ENCODE assay signal across 13 cellular contexts in genomic region chr21:44929242-44929798, GRCh38. TPM values are rescaled to one million over a fixed set of nuclear protein-coding genes. Genes with fewer than 3 reads are reported as not detected.
DNase-seq lines count a peak whose midpoint lies in the region; ATAC-seq and TF ChIP-seq lines count a peak whose summit lies in the region.
"Had no signal": no experiment of that assay in that cellular context is flagged by ENCODE, and none has a peak within 500 bp of the region (broad histone marks: within the 10 kb centered on the region; RNA-seq: fewer than 3 reads in every experiment).

No MANE protein-coding gene starts in this region.

- H3K9me3 Mint-ChIP-seq in MCF 10A (ENCODE audit: unreplicated experiment): no peaks in the 10 kb centered on the region
- H3K9me3 Mint-ChIP-seq in type B pancreatic cell: no peaks in the 10 kb centered on the region

- 94% methylated on average over 6 of the region's 6 CpGs for WGBS in mammary epithelial cell (ENCODE audit: low coverage, missing lambda C conversion rate)
- 77 to 97% methylated on average over 5 to 6 of the region's 6 CpGs for WGBS in testis, 2 donors

- H3K27me3 Mint-ChIP-seq in MCF 10A (ENCODE audit: insufficient read depth, unreplicated experiment): no peaks in the 10 kb centered on the region
- H3K27me3 Mint-ChIP-seq in type B pancreatic cell: peaks cover 81% of the 10 kb centered on the region

- H3K36me3 ChIP-seq in mammary epithelial cell (ENCODE audit: insufficient read depth, low read length): no peaks in the 10 kb centered on the region
- no peaks in the 10 kb centered on the region for H3K36me3 ChIP-seq in SJCRH30
- no peaks in the 10 kb centered on the region for H3K36me3 ChIP-seq in testis (ENCODE audit: low read depth, missing control alignments)
- H3K36me3 ChIP-seq: BE2C, upper lobe of left lung had no signal

- peaks cover 60% of the 10 kb centered on the region for H3K4me1 Mint-ChIP-seq in MCF 10A (ENCODE audit: insufficient read depth, unreplicated experiment)
- peaks cover 3% of the 10 kb centered on the region for H3K4me1 Mint-ChIP-seq in type B pancreatic cell (ENCODE audit: unreplicated experiment)

- peak overlapping the region; percentile 60 for H3K4me3 Mint-ChIP-seq in MCF 10A (ENCODE audit: unreplicated experiment)
- H3K4me3 Mint-ChIP-seq in type B pancreatic cell: no peak overlapping the region

- dilution Hi-C loops in mammary epithelial cell (cut with HindIII; ENCODE audit: low sequenced_read_pairs): no loop called here

- peaks cover 7% of the 10 kb centered on the region for H3K36me3 Mint-ChIP-seq in MCF 10A (ENCODE audit: insufficient read depth, unreplicated experiment)
- no peaks in the 10 kb centered on the region for H3K36me3 Mint-ChIP-seq in type B pancreatic cell

- BruUV-seq in MCF 10A (replicated peaks; lab: Mats Ljungman, UMichigan): no TSS peak
- no TSS peak for BruUV-seq in mammary epithelial cell (replicated peaks; lab: Mats Ljungman, UMichigan)

- POLR2A ChIA-PET in MCF 10A (lab: Yijun Ruan, JAX): interaction anchor here (0.6 to 1.9 kb wide), 11 partner anchors 11 to 440 kb away, joined by 3 to 6 read pairs (median 4); partner anchors contain the start of genes PTTG1IP, SLX9 and UBE2G2

- H3K9me3 ChIP-seq in mammary epithelial cell (replicated peaks; ENCODE audit: insufficient read depth, low read length) (no peaks in the 10 kb centered on the region), SJCRH30 (replicated peaks) (no peaks in the 10 kb centered on the region), testis (no peaks in the 10 kb centered on the region)
- H3K9me3 ChIP-seq: BE2C had no signal

- H3K9ac ChIP-seq in mammary epithelial cell (ENCODE audit: insufficient read depth, low read length): no peak overlapping the region

- peaks cover 52% of the 10 kb centered on the region for H3K4me1 ChIP-seq in mammary epithelial cell (ENCODE audit: insufficient read depth, low read length)
- peaks cover 53% of the 10 kb centered on the region for H3K4me1 ChIP-seq in SJCRH30
- H3K4me1 ChIP-seq in testis: peaks cover 23% of the 10 kb centered on the region
- H3K4me1 ChIP-seq: BE2C had no signal

- H3K27ac Mint-ChIP-seq in MCF 10A (ENCODE audit: low read depth, unreplicated experiment) (no peak overlapping the region), type B pancreatic cell (peak overlapping the region; percentile 28)

- in situ Hi-C loops in mammary epithelial cell (cut with MboI; ENCODE audit: low sequenced_read_pairs in 2 of 2): no loop called here

- ATAC-seq in left lobe of liver (no peak), HG02852 (IDR thresholded peaks at IDR 0.05; ENCODE audit: unreplicated experiment) (no peak)

- H4K20me1 ChIP-seq in mammary epithelial cell (ENCODE audit: insufficient read depth, low read length): no peaks in the 10 kb centered on the region

- TF ChIP-seq POLR2A in testis (IDR thresholded peaks at IDR 0.05): no peak

- TF ChIP-seq CTCF in MCF 10A (IDR thresholded peaks at IDR 0.05; ENCODE audit: unreplicated experiment): no peak
- TF ChIP-seq CTCF in mammary epithelial cell (conservative IDR thresholded peaks at IDR 0.05 in 1 of 2, IDR thresholded peaks at IDR 0.05 in 1 of 2; ENCODE audit: extremely low read depth in 1 of 2, insufficient read depth in 1 of 2, low read depth in 1 of 2, low read length in 2 of 2): no peak
- TF ChIP-seq CTCF in fibroblast of pulmonary artery (IDR thresholded peaks at IDR 0.05; ENCODE audit: low read length, missing control alignments): no peak
- no peak for TF ChIP-seq CTCF in type B pancreatic cell (conservative IDR thresholded peaks at IDR 0.05)
- no peak for TF ChIP-seq CTCF in testis (IDR thresholded peaks at IDR 0.05)

- no peak for DNase-seq in MCF 10A (ENCODE audit: unreplicated experiment)
- no peak for DNase-seq in mammary epithelial cell
- peak in 1 of 2 experiments; percentile 44 for DNase-seq in SJCRH30
- DNase-seq in fibroblast of pulmonary artery (ENCODE audit: low read depth): peak; percentile 6
- DNase-seq in type B pancreatic cell (ENCODE audit: extremely low spot score, unreplicated experiment): no peak
- DNase-seq in left lobe of liver (ENCODE audit: low spot score): no peak
- no peak for DNase-seq in testis
- DNase-seq: activated CD4-positive, alpha-beta T cell treated with anti-CD3 and anti-CD28 coated beads for 4 hours; BE2C; hypothalamus; retina; upper lobe of left lung had no signal

- H3K27me3 ChIP-seq in mammary epithelial cell (ENCODE audit: insufficient read depth, low read length): no peaks in the 10 kb centered on the region
- no peaks in the 10 kb centered on the region for H3K27me3 ChIP-seq in SJCRH30
- H3K27me3 ChIP-seq in testis: no peaks in the 10 kb centered on the region

- H3K4me3 ChIP-seq in mammary epithelial cell (replicated peaks in 1 of 3; ENCODE audit: insufficient read depth in 1 of 3, low read depth in 2 of 3, low read length in 3 of 3): no peak overlapping the region
- no peak overlapping the region for H3K4me3 ChIP-seq in SJCRH30
- no peak overlapping the region for H3K4me3 ChIP-seq in fibroblast of pulmonary artery (replicated peaks; ENCODE audit: low read depth, low read length)
- no peak overlapping the region for H3K4me3 ChIP-seq in testis
- H3K4me3 ChIP-seq: upper lobe of left lung had no signal

- H3K79me2 ChIP-seq in mammary epithelial cell (ENCODE audit: insufficient read depth, low read length): no peaks in the 10 kb centered on the region

- intact Hi-C loops in MCF 10A (cut with micrococcal nuclease): loop anchor here (2.0 to 5.0 kb wide), 3 partner anchors 59 to 417 kb away; partner anchors contain the start of gene SUMO3
- intact Hi-C loops in mammary epithelial cell (cut with micrococcal nuclease): loop anchor here (2.0 to 5.0 kb wide), 2 partner anchors 59 to 417 kb away; no protein-coding TSS in a partner anchor
- intact Hi-C loops in testis (cut with DNase I; ENCODE audit: low total_unique reads): no loop called here

- no peak overlapping the region for H3K4me2 ChIP-seq in mammary epithelial cell (ENCODE audit: insufficient read depth, low read depth, low read length)

- CTCF ChIA-PET in MCF 10A (lab: Yijun Ruan, JAX): interaction anchor here (0.5 to 4.1 kb wide), 7 partner anchors 17 to 211 kb away, joined by 3 to 26 read pairs (median 4); partner anchors contain the start of gene UBE2G2
- CTCF ChIA-PET in mammary epithelial cell (lab: Charles Lee; ENCODE audit: low non-redundant PET): no interaction called here

- H2AFZ ChIP-seq in mammary epithelial cell (ENCODE audit: low read depth, low read length): no peak overlapping the region

- H3K27ac ChIP-seq in mammary epithelial cell (ENCODE audit: insufficient read depth, low read depth, low read length) (no peak overlapping the region), SJCRH30 (peak overlapping the region; percentile 37), testis (no peak overlapping the region)

RNA-seq across cellular contexts. Expression of gene ITGB2, which starts 8.6 kb away (rescaled TPM):
- total RNA-seq in MCF 10A (2022) (24.8 and 29.3 TPM in 2 replicates), mammary epithelial cell (1 to 10 TPM in 1 of 2 donors, not detected in 1; 2.7 TPM), type B pancreatic cell (ENCODE audit: low replicate concordance) (0.36 and 0.80 TPM in 2 replicates), left lobe of liver (13.6 TPM), testis (10 to 100 TPM in 1 of 2 donors, 1 to 10 TPM in 1; 5.6 to 29.5 TPM)
- polyA plus RNA-seq in mammary epithelial cell (1.8 TPM), testis (ENCODE audit: insufficient read depth, low read depth, low replicate concordance) (27.4 TPM)
- not detected for polyA minus RNA-seq in mammary epithelial cell
- 38.8 and 42.4 TPM in 2 replicates for total RNA-seq in SJCRH30 (2014; rRNA removed; shearing (Covaris generic))

RNA-seq across cellular contexts. Expression of gene SLX9, which starts 10.5 kb away (rescaled TPM):
- total RNA-seq in MCF 10A (2022): 40.4 and 58.7 TPM in 2 replicates
- 10 to 100 TPM; 17.3 to 53.2 TPM for total RNA-seq in mammary epithelial cell
- 31.0 TPM for polyA plus RNA-seq in mammary epithelial cell
- 8.7 TPM for polyA minus RNA-seq in mammary epithelial cell
- total RNA-seq in SJCRH30 (2014; rRNA removed; shearing (Covaris generic)): 26.8 and 32.3 TPM in 2 replicates
- total RNA-seq in type B pancreatic cell (ENCODE audit: low replicate concordance): 25.6 and 33.3 TPM in 2 replicates
- 19.1 TPM for total RNA-seq in left lobe of liver
- total RNA-seq in testis: 10 to 100 TPM; 30.8 to 31.9 TPM
- 46.2 TPM for polyA plus RNA-seq in testis (ENCODE audit: insufficient read depth, low read depth, low replicate concordance)

RNA-seq across cellular contexts. Expression of gene PTTG1IP, which starts 55.8 kb away (rescaled TPM):
- total RNA-seq in MCF 10A (2022) (326 and 338 TPM in 2 replicates), mammary epithelial cell (100 to 1,000 TPM; 131 to 269 TPM), type B pancreatic cell (ENCODE audit: low replicate concordance) (168 and 195 TPM in 2 replicates), left lobe of liver (73.9 TPM), testis (100 to 1,000 TPM; 190 to 195 TPM)
- polyA plus RNA-seq in mammary epithelial cell (146 TPM), testis (ENCODE audit: insufficient read depth, low read depth, low replicate concordance) (171 TPM)
- 174 TPM for polyA minus RNA-seq in mammary epithelial cell
- total RNA-seq in SJCRH30 (2014; rRNA removed; shearing (Covaris generic)): 195 TPM in 2 replicates
